Comparison of ENCODE assay signal across 1 cellular context in genomic region chr7:76427635-76428034, GRCh38.
TF ChIP-seq lines count a peak whose summit lies in the region.

No MANE protein-coding gene starts in this region.

TF ChIP-seq in SK-N-SH treated with all-trans-retinoic acid at 6 μM for 48 hours, 23 proteins besides CTCF, POLR2A, EP300 and RAD21 (continued from another document):
- TF ChIP-seq, protein P1, sequence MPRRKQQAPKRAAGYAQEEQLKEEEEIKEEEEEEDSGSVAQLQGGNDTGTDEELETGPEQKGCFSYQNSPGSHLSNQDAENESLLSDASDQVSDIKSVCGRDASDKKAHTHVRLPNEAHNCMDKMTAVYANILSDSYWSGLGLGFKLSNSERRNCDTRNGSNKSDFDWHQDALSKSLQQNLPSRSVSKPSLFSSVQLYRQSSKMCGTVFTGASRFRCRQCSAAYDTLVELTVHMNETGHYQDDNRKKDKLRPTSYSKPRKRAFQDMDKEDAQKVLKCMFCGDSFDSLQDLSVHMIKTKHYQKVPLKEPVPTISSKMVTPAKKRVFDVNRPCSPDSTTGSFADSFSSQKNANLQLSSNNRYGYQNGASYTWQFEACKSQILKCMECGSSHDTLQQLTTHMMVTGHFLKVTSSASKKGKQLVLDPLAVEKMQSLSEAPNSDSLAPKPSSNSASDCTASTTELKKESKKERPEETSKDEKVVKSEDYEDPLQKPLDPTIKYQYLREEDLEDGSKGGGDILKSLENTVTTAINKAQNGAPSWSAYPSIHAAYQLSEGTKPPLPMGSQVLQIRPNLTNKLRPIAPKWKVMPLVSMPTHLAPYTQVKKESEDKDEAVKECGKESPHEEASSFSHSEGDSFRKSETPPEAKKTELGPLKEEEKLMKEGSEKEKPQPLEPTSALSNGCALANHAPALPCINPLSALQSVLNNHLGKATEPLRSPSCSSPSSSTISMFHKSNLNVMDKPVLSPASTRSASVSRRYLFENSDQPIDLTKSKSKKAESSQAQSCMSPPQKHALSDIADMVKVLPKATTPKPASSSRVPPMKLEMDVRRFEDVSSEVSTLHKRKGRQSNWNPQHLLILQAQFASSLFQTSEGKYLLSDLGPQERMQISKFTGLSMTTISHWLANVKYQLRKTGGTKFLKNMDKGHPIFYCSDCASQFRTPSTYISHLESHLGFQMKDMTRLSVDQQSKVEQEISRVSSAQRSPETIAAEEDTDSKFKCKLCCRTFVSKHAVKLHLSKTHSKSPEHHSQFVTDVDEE (CRISPR knock-in tag; IDR thresholded peaks at IDR 0.05), result no peak
- TF ChIP-seq, protein P2, sequence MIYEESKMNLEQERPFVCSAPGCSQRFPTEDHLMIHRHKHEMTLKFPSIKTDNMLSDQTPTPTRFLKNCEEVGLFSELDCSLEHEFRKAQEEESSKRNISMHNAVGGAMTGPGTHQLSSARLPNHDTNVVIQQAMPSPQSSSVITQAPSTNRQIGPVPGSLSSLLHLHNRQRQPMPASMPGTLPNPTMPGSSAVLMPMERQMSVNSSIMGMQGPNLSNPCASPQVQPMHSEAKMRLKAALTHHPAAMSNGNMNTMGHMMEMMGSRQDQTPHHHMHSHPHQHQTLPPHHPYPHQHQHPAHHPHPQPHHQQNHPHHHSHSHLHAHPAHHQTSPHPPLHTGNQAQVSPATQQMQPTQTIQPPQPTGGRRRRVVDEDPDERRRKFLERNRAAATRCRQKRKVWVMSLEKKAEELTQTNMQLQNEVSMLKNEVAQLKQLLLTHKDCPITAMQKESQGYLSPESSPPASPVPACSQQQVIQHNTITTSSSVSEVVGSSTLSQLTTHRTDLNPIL (CRISPR knock-in tag; IDR thresholded peaks at IDR 0.05; ENCODE audit: low read depth), result no peak
- TF ChIP-seq TOX (CRISPR knock-in tag; IDR thresholded peaks at IDR 0.05; ENCODE audit: borderline replicate concordance), result no peak
- TF ChIP-seq TCF4 (CRISPR knock-in tag; IDR thresholded peaks at IDR 0.05; ENCODE audit: borderline replicate concordance), result no peak
- no peak for TF ChIP-seq ZC3H10 (CRISPR knock-in tag; IDR thresholded peaks at IDR 0.05)
- TF ChIP-seq BACH2 (CRISPR knock-in tag; IDR thresholded peaks at IDR 0.05; ENCODE audit: borderline replicate concordance), result no peak
